1 cellular context compared by ENCODE assay signal in the genomic region with DNA sequence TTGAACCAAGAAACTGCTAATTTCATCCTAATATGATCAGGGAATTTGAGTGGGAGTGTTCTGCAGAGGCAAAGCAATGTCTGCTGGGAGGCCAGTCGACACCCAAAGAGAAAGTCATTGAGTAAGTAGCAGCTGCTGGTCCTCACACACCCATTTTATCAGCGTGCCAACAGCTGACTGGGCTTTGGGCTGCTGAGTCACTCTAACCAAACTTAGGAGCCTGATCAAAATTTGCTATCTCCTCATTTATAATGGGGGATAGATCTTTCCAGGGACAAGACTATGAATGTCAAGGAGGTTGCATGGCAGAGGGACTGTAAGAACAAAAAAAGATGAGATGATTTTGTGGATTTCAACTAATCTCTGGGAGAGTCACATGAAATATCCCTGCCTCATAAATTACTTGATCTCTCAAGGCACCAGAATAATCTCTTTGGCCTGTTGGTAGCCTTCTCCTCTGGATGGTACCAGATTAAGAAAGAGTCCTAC.
A peak's percentile ranks its signal among the peaks of the same experiment; 100 is the strongest.
TF ChIP-seq lines count a peak whose summit lies in the region.

No MANE protein-coding gene starts in this region.

TF ChIP-seq in K562, 482 proteins besides CTCF, POLR2A, EP300 and RAD21 (continued from another document and continues in another):
- TF ChIP-seq HEY1 (CRISPR knock-in tag; IDR thresholded peaks at IDR 0.05; ENCODE audit: borderline replicate concordance) (no peak), NR2C1 (IDR thresholded peaks at IDR 0.05) (no peak), NR2C1 (tag; IDR thresholded peaks at IDR 0.05) (no peak), LCOR (CRISPR knock-in tag; IDR thresholded peaks at IDR 0.05) (0 out of 2 replicates have a peak, but pooled peaks have one; percentile 38), ZNF282 (CRISPR knock-in tag; IDR thresholded peaks at IDR 0.05) (no peak), C11orf30 (IDR thresholded peaks at IDR 0.05; ENCODE audit: low read depth) (peak; percentile 94), KLF16 (IDR thresholded peaks at IDR 0.05) (peak; percentile 79; the same call in 1 of the 2 replicates), MAFK (IDR thresholded peaks at IDR 0.05; ENCODE audit: low read length) (peak; percentile 88), ETV5 (CRISPR knock-in tag; IDR thresholded peaks at IDR 0.05; ENCODE audit: low read depth) (no peak), FOXK2 (conservative IDR thresholded peaks at IDR 0.05 in 1 of 2, IDR thresholded peaks at IDR 0.05 in 1 of 2; ENCODE audit: low read depth in 2 of 2) (no peak), SAP30 (IDR thresholded peaks at IDR 0.05; ENCODE audit: borderline replicate concordance, insufficient read depth, low read depth, low read length, poor library complexity, severe bottlenecking) (peak; percentile 68), ZNF696 (CRISPR knock-in tag; conservative IDR thresholded peaks at IDR 0.05) (no peak), NFIC (IDR thresholded peaks at IDR 0.05) (peak; percentile 43), SUPT5H (IDR thresholded peaks at IDR 0.05) (no peak), GATA2 (CRISPR knock-in tag; IDR thresholded peaks at IDR 0.05) (0 out of 2 replicates have a peak, but pooled peaks have one; percentile 9), POLR3G (IDR thresholded peaks at IDR 0.05; ENCODE audit: extremely low read depth, insufficient read length, insufficient replicate concordance) (no peak), RFX5 (IDR thresholded peaks at IDR 0.05; ENCODE audit: low read depth, low read length) (0 out of 2 replicates have a peak, but pooled peaks have one; percentile 17), ZSCAN29 (IDR thresholded peaks at IDR 0.05) (no peak), YBX1 (IDR thresholded peaks at IDR 0.05) (no peak), NFYB (IDR thresholded peaks at IDR 0.05; ENCODE audit: extremely low read depth, insufficient read length) (no peak), ADNP (tag; IDR thresholded peaks at IDR 0.05) (no peak), IFI16 (CRISPR knock-in tag; IDR thresholded peaks at IDR 0.05) (no peak), PRPF4 (IDR thresholded peaks at IDR 0.05; ENCODE audit: insufficient read depth, low read depth, low read length, poor library complexity, severe bottlenecking) (no peak), ATF7 (IDR thresholded peaks at IDR 0.05) (peak; percentile 63), ILF3 (IDR thresholded peaks at IDR 0.05; ENCODE audit: borderline replicate concordance) (no peak), EGR1 (conservative IDR thresholded peaks at IDR 0.05) (peak; percentile 31; the same call in 1 of the 2 replicates), DACH1 (IDR thresholded peaks at IDR 0.05; ENCODE audit: partially characterized antibody) (peak; percentile 100), RBFOX2 (IDR thresholded peaks at IDR 0.05; ENCODE audit: low read depth, low read length) (no peak), TEAD4 (IDR thresholded peaks at IDR 0.05; ENCODE audit: low read length) (peak; percentile 82), TEAD4 (CRISPR knock-in tag; IDR thresholded peaks at IDR 0.05; ENCODE audit: borderline replicate concordance) (no peak), NCOA1 (IDR thresholded peaks at IDR 0.05; ENCODE audit: low read depth) (no peak), BDP1 (IDR thresholded peaks at IDR 0.05; ENCODE audit: insufficient read depth, insufficient read length) (no peak), EHMT2 (IDR thresholded peaks at IDR 0.05) (no peak), ETS2 (tag; IDR thresholded peaks at IDR 0.05; ENCODE audit: borderline replicate concordance, poor library complexity, severe bottlenecking) (no peak), LEF1 (IDR thresholded peaks at IDR 0.05) (peak; percentile 40; the same call in 1 of the 2 replicates), RBM25 (IDR thresholded peaks at IDR 0.05; ENCODE audit: low read depth, low read length, severe bottlenecking) (no peak), SOX6 (IDR thresholded peaks at IDR 0.05) (peak; percentile 67), CEBPB (tag; IDR thresholded peaks at IDR 0.05) (peak; percentile 69), HDAC6 (IDR thresholded peaks at IDR 0.05; ENCODE audit: low read depth, low read length) (no peak), CAMTA2 (CRISPR knock-in tag; conservative IDR thresholded peaks at IDR 0.05) (no peak), ZNF551 (CRISPR knock-in tag; IDR thresholded peaks at IDR 0.05) (no peak), SIN3B (IDR thresholded peaks at IDR 0.05; ENCODE audit: low read depth) (no peak), YY1 (IDR thresholded peaks at IDR 0.05; ENCODE audit: borderline replicate concordance in 1 of 3, control insufficient read depth in 1 of 3, extremely low read depth in 1 of 3, insufficient read depth in 3 of 3, insufficient read length in 1 of 3, insufficient replicate concordance in 2 of 3, low read depth in 1 of 3, low read length in 2 of 3) (peak in 1 of 3 experiments; percentile 48), ZNF134 (CRISPR knock-in tag; conservative IDR thresholded peaks at IDR 0.05) (no peak), TFAM (CRISPR knock-in tag; conservative IDR thresholded peaks at IDR 0.05) (no peak), ZKSCAN3 (CRISPR knock-in tag; IDR thresholded peaks at IDR 0.05) (no peak), ZNF57 (CRISPR knock-in tag; IDR thresholded peaks at IDR 0.05) (no peak), ESRRA (IDR thresholded peaks at IDR 0.05; ENCODE audit: borderline replicate concordance, low read depth) (0 out of 2 replicates have a peak, but pooled peaks have one; percentile 23), SPI1 (IDR thresholded peaks at IDR 0.05; ENCODE audit: borderline replicate concordance, low read depth, low read length) (no peak), HMGN3 (IDR thresholded peaks at IDR 0.05; ENCODE audit: borderline replicate concordance, extremely low read depth, insufficient read length, low read depth, low read length) (peak; percentile 18), ZNF143 (CRISPR knock-in tag; IDR thresholded peaks at IDR 0.05) (no peak)
- TF ChIP-seq, protein P1, sequence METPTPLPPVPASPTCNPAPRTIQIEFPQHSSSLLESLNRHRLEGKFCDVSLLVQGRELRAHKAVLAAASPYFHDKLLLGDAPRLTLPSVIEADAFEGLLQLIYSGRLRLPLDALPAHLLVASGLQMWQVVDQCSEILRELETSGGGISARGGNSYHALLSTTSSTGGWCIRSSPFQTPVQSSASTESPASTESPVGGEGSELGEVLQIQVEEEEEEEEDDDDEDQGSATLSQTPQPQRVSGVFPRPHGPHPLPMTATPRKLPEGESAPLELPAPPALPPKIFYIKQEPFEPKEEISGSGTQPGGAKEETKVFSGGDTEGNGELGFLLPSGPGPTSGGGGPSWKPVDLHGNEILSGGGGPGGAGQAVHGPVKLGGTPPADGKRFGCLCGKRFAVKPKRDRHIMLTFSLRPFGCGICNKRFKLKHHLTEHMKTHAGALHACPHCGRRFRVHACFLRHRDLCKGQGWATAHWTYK (CRISPR knock-in tag; IDR thresholded peaks at IDR 0.05) = no peak
- TF ChIP-seq, protein P2, sequence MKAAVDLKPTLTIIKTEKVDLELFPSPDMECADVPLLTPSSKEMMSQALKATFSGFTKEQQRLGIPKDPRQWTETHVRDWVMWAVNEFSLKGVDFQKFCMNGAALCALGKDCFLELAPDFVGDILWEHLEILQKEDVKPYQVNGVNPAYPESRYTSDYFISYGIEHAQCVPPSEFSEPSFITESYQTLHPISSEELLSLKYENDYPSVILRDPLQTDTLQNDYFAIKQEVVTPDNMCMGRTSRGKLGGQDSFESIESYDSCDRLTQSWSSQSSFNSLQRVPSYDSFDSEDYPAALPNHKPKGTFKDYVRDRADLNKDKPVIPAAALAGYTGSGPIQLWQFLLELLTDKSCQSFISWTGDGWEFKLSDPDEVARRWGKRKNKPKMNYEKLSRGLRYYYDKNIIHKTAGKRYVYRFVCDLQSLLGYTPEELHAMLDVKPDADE (conservative IDR thresholded peaks at IDR 0.05; ENCODE audit: control insufficient read depth, low read depth, low read length) = 0 out of 2 replicates have a peak, but pooled peaks have one; percentile 36
- TF ChIP-seq, protein P3, sequence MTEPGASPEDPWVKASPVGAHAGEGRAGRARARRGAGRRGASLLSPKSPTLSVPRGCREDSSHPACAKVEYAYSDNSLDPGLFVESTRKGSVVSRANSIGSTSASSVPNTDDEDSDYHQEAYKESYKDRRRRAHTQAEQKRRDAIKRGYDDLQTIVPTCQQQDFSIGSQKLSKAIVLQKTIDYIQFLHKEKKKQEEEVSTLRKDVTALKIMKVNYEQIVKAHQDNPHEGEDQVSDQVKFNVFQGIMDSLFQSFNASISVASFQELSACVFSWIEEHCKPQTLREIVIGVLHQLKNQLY (CRISPR knock-in tag; conservative IDR thresholded peaks at IDR 0.05) = no peak
- TF ChIP-seq, protein P4, sequence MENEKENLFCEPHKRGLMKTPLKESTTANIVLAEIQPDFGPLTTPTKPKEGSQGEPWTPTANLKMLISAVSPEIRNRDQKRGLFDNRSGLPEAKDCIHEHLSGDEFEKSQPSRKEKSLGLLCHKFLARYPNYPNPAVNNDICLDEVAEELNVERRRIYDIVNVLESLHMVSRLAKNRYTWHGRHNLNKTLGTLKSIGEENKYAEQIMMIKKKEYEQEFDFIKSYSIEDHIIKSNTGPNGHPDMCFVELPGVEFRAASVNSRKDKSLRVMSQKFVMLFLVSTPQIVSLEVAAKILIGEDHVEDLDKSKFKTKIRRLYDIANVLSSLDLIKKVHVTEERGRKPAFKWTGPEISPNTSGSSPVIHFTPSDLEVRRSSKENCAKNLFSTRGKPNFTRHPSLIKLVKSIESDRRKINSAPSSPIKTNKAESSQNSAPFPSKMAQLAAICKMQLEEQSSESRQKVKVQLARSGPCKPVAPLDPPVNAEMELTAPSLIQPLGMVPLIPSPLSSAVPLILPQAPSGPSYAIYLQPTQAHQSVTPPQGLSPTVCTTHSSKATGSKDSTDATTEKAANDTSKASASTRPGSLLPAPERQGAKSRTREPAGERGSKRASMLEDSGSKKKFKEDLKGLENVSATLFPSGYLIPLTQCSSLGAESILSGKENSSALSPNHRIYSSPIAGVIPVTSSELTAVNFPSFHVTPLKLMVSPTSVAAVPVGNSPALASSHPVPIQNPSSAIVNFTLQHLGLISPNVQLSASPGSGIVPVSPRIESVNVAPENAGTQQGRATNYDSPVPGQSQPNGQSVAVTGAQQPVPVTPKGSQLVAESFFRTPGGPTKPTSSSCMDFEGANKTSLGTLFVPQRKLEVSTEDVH (IDR thresholded peaks at IDR 0.05; ENCODE audit: low read depth, partially characterized antibody) = no peak
- TF ChIP-seq, protein P5, sequence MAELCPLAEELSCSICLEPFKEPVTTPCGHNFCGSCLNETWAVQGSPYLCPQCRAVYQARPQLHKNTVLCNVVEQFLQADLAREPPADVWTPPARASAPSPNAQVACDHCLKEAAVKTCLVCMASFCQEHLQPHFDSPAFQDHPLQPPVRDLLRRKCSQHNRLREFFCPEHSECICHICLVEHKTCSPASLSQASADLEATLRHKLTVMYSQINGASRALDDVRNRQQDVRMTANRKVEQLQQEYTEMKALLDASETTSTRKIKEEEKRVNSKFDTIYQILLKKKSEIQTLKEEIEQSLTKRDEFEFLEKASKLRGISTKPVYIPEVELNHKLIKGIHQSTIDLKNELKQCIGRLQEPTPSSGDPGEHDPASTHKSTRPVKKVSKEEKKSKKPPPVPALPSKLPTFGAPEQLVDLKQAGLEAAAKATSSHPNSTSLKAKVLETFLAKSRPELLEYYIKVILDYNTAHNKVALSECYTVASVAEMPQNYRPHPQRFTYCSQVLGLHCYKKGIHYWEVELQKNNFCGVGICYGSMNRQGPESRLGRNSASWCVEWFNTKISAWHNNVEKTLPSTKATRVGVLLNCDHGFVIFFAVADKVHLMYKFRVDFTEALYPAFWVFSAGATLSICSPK (IDR thresholded peaks at IDR 0.05; ENCODE audit: borderline replicate concordance) = no peak
- TF ChIP-seq, protein P6, sequence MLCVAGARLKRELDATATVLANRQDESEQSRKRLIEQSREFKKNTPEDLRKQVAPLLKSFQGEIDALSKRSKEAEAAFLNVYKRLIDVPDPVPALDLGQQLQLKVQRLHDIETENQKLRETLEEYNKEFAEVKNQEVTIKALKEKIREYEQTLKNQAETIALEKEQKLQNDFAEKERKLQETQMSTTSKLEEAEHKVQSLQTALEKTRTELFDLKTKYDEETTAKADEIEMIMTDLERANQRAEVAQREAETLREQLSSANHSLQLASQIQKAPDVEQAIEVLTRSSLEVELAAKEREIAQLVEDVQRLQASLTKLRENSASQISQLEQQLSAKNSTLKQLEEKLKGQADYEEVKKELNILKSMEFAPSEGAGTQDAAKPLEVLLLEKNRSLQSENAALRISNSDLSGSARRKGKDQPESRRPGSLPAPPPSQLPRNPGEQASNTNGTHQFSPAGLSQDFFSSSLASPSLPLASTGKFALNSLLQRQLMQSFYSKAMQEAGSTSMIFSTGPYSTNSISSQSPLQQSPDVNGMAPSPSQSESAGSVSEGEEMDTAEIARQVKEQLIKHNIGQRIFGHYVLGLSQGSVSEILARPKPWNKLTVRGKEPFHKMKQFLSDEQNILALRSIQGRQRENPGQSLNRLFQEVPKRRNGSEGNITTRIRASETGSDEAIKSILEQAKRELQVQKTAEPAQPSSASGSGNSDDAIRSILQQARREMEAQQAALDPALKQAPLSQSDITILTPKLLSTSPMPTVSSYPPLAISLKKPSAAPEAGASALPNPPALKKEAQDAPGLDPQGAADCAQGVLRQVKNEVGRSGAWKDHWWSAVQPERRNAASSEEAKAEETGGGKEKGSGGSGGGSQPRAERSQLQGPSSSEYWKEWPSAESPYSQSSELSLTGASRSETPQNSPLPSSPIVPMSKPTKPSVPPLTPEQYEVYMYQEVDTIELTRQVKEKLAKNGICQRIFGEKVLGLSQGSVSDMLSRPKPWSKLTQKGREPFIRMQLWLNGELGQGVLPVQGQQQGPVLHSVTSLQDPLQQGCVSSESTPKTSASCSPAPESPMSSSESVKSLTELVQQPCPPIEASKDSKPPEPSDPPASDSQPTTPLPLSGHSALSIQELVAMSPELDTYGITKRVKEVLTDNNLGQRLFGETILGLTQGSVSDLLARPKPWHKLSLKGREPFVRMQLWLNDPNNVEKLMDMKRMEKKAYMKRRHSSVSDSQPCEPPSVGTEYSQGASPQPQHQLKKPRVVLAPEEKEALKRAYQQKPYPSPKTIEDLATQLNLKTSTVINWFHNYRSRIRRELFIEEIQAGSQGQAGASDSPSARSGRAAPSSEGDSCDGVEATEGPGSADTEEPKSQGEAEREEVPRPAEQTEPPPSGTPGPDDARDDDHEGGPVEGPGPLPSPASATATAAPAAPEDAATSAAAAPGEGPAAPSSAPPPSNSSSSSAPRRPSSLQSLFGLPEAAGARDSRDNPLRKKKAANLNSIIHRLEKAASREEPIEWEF (CRISPR knock-in tag; IDR thresholded peaks at IDR 0.05) = 0 out of 2 replicates have a peak, but pooled peaks have one; percentile 33
